7 cellular contexts compared by ENCODE assay signal in the genomic region with DNA sequence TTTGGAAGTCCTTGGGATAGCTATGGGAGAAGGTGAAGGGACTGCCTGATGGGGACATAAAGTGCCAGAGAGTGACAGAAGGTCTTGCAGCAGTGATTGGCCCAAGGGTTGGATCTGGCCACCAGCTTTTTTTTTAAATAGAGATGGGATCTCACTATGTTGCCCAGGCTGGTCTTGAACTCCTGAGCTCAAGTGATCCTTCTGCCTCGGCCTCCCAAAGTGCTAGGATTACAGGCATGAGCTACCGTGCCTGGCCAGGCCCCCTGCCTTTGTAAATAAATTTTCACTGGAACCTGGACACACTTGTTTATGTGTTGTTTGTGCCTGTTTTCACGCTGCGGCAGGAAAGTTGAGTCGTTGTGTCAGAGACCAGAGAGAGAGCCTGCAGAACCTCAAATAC. TPM values are rescaled to one million over a fixed set of nuclear protein-coding genes. Genes with fewer than 3 reads are reported as not detected.
DNase-seq lines count a peak whose midpoint lies in the region; TF ChIP-seq lines count a peak whose summit lies in the region.
"Not testable (repeated sequence)": the region's sequence is repeated elsewhere in the genome, so short reads cannot be mapped to it uniquely, and the experiment has no call there.

No MANE protein-coding gene starts in this region.

- not testable (repeated sequence) for TF ChIP-seq CTCF in chondrocyte (IDR thresholded peaks at IDR 0.05); mesothelial cell of epicardium (IDR thresholded peaks at IDR 0.05; ENCODE audit: unreplicated experiment); nephron progenitor cell (IDR thresholded peaks at IDR 0.05); type B pancreatic cell (conservative IDR thresholded peaks at IDR 0.05)

- H3K27ac ChIP-seq in CD8-positive, alpha-beta memory T cell (ENCODE audit: low read depth, low read length) = not testable (repeated sequence)

- H3K27ac Mint-ChIP-seq in CD8-positive, alpha-beta memory T cell = peak overlapping the region in 6 of 8 donors; percentile 16 to 95 (median 44)
- not testable (repeated sequence) for H3K27ac Mint-ChIP-seq in T-helper 2 cell treated with Interferon-gamma antibody and Interleukin-4, amounts not matched to agents 5 μg/mL and 100 μg/mL, for 36 hours; mesothelial cell of epicardium; nephron progenitor cell; type B pancreatic cell
- peak overlapping the region; percentile 10 for H3K27ac Mint-ChIP-seq in activated naive CD4-positive, alpha-beta T cell treated with anti-CD3 and anti-CD28 coated beads for 36 hours
- H3K27ac Mint-ChIP-seq in chondrocyte (ENCODE audit: unreplicated experiment) = peak overlapping the region; percentile 36

- not testable (repeated sequence) for H3K9me3 ChIP-seq in CD8-positive, alpha-beta memory T cell (ENCODE audit: low read length)

- H3K27me3 ChIP-seq in CD8-positive, alpha-beta memory T cell (ENCODE audit: insufficient read depth, low read length, poor library complexity, severe bottlenecking) = not testable (repeated sequence)

- POLR2A ChIA-PET in CD8-positive, alpha-beta memory T cell (lab: Charles Lee) = interaction anchor here (1.2 to 3.2 kb wide), 3 partner anchors 8 to 96 kb away, joined by 3 to 19 read pairs (median 3); a partner anchor contains a TSS

- peak overlapping the region in 6 of 7 donors; percentile 39 to 96 (median 61) for H3K4me3 Mint-ChIP-seq in CD8-positive, alpha-beta memory T cell
- peak overlapping the region; percentile 30 for H3K4me3 Mint-ChIP-seq in T-helper 2 cell treated with Interferon-gamma antibody and Interleukin-4, amounts not matched to agents 5 μg/mL and 100 μg/mL, for 36 hours
- H3K4me3 Mint-ChIP-seq in activated naive CD4-positive, alpha-beta T cell treated with anti-CD3 and anti-CD28 coated beads for 36 hours; chondrocyte (ENCODE audit: unreplicated experiment): not testable (repeated sequence)
- peak overlapping the region; percentile 13 for H3K4me3 Mint-ChIP-seq in mesothelial cell of epicardium
- H3K4me3 Mint-ChIP-seq in nephron progenitor cell = peak overlapping the region; percentile 19
- peak overlapping the region; percentile 70 for H3K4me3 Mint-ChIP-seq in type B pancreatic cell

- not testable (repeated sequence) for H3K9me3 Mint-ChIP-seq in CD8-positive, alpha-beta memory T cell; T-helper 2 cell treated with Interferon-gamma antibody and Interleukin-4, amounts not matched to agents 5 μg/mL and 100 μg/mL, for 36 hours; activated naive CD4-positive, alpha-beta T cell treated with anti-CD3 and anti-CD28 coated beads for 36 hours; chondrocyte (ENCODE audit: low read depth); mesothelial cell of epicardium; nephron progenitor cell; type B pancreatic cell

- not testable (repeated sequence) for H3K4me3 ChIP-seq in CD8-positive, alpha-beta memory T cell (ENCODE audit: low read length)

- H3K4me1 ChIP-seq in CD8-positive, alpha-beta memory T cell (ENCODE audit: insufficient read depth, low read length) = peaks cover 20% of the 10 kb centered on the region

- DNase-seq in CD8-positive, alpha-beta memory T cell; T-helper 2 cell treated with Interferon-gamma antibody and Interleukin-4, amounts not matched to agents 5 μg/mL and 100 μg/mL, for 36 hours (ENCODE audit: low spot score); activated naive CD4-positive, alpha-beta T cell treated with anti-CD3 and anti-CD28 coated beads for 36 hours; mesothelial cell of epicardium (ENCODE audit: low spot score in 2 of 2, unreplicated experiment in 2 of 2); nephron progenitor cell; type B pancreatic cell (ENCODE audit: extremely low spot score, unreplicated experiment): not testable (repeated sequence)
- peak; percentile 24 for DNase-seq in chondrocyte (ENCODE audit: low spot score)

- not testable (repeated sequence) for H3K27me3 Mint-ChIP-seq in CD8-positive, alpha-beta memory T cell; T-helper 2 cell treated with Interferon-gamma antibody and Interleukin-4, amounts not matched to agents 5 μg/mL and 100 μg/mL, for 36 hours (ENCODE audit: low read depth); activated naive CD4-positive, alpha-beta T cell treated with anti-CD3 and anti-CD28 coated beads for 36 hours (ENCODE audit: low read depth); chondrocyte (ENCODE audit: low read depth); mesothelial cell of epicardium (ENCODE audit: low read depth); nephron progenitor cell (ENCODE audit: low read depth, poor library complexity); type B pancreatic cell

- H3K36me3 ChIP-seq in CD8-positive, alpha-beta memory T cell (ENCODE audit: insufficient read depth, low read length) = peaks cover 46% of the 10 kb centered on the region

- H3K4me1 Mint-ChIP-seq in CD8-positive, alpha-beta memory T cell = peaks cover 24 to 32% (median 25%) of the 10 kb centered on the region in 3 donors
- peaks cover 28% of the 10 kb centered on the region for H3K4me1 Mint-ChIP-seq in T-helper 2 cell treated with Interferon-gamma antibody and Interleukin-4, amounts not matched to agents 5 μg/mL and 100 μg/mL, for 36 hours (ENCODE audit: low read depth)
- H3K4me1 Mint-ChIP-seq in activated naive CD4-positive, alpha-beta T cell treated with anti-CD3 and anti-CD28 coated beads for 36 hours (ENCODE audit: low read depth) = peaks cover 30% of the 10 kb centered on the region
- H3K4me1 Mint-ChIP-seq in chondrocyte (ENCODE audit: low read depth) (peaks cover 29% of the 10 kb centered on the region), mesothelial cell of epicardium (peaks cover 20% of the 10 kb centered on the region), nephron progenitor cell (peaks cover 36% of the 10 kb centered on the region), type B pancreatic cell (ENCODE audit: unreplicated experiment) (peaks cover 18% of the 10 kb centered on the region)

- intact Hi-C loops in activated naive CD4-positive, alpha-beta T cell treated with anti-CD3 and anti-CD28 coated beads for 36 hours (cut with micrococcal nuclease) = not testable (repeated sequence)

- peaks cover 5 to 75% (median 12%) of the 10 kb centered on the region in 3 donors for H3K36me3 Mint-ChIP-seq in CD8-positive, alpha-beta memory T cell
- H3K36me3 Mint-ChIP-seq in T-helper 2 cell treated with Interferon-gamma antibody and Interleukin-4, amounts not matched to agents 5 μg/mL and 100 μg/mL, for 36 hours (ENCODE audit: low read depth) = peaks cover 71% of the 10 kb centered on the region
- peaks cover 53% of the 10 kb centered on the region for H3K36me3 Mint-ChIP-seq in activated naive CD4-positive, alpha-beta T cell treated with anti-CD3 and anti-CD28 coated beads for 36 hours (ENCODE audit: low read depth)
- H3K36me3 Mint-ChIP-seq in chondrocyte (ENCODE audit: low read depth) (peaks cover 38% of the 10 kb centered on the region), mesothelial cell of epicardium (peaks cover 39% of the 10 kb centered on the region), nephron progenitor cell (ENCODE audit: low read depth) (peaks cover 66% of the 10 kb centered on the region), type B pancreatic cell (peaks cover 52% of the 10 kb centered on the region)

- CTCF ChIA-PET in CD8-positive, alpha-beta memory T cell (lab: Charles Lee) = interaction anchor here (0.8 to 11.0 kb wide), 6 partner anchors 7 to 94 kb away, joined by 4 to 135 read pairs (median 8); a partner anchor contains a TSS
- CTCF ChIA-PET in activated naive CD4-positive, alpha-beta T cell treated with anti-CD3 and anti-CD28 coated beads for 36 hours (lab: Charles Lee) = interaction anchor here (0.7 to 3.4 kb wide), 3 partner anchors 13 to 112 kb away, joined by 3 to 18 read pairs (median 3); a partner anchor contains a TSS

RNA-seq across cellular contexts. Expression of a gene that starts 2.0 kb away (rescaled TPM):
- total RNA-seq in CD8-positive, alpha-beta memory T cell = 1,000 to 10,000 TPM; 1,331 to 1,374 TPM
- 613 TPM for polyA plus RNA-seq in CD8-positive, alpha-beta memory T cell
- total RNA-seq in activated naive CD4-positive, alpha-beta T cell treated with anti-CD3 and anti-CD28 coated beads for 36 hours = 1,000 to 10,000 TPM; 1,222 to 1,282 TPM
- total RNA-seq in chondrocyte (430 to 562 TPM (median 551 TPM) in 3 replicates), mesothelial cell of epicardium (473 to 488 TPM (median 484 TPM) in 3 replicates), type B pancreatic cell (ENCODE audit: low replicate concordance) (565 and 954 TPM in 2 replicates)

RNA-seq across cellular contexts. Expression of a gene that starts 7.8 kb away (rescaled TPM):
- total RNA-seq in CD8-positive, alpha-beta memory T cell = 1 to 10 TPM; 7.7 to 8.1 TPM
- 11.4 TPM for polyA plus RNA-seq in CD8-positive, alpha-beta memory T cell
- total RNA-seq in activated naive CD4-positive, alpha-beta T cell treated with anti-CD3 and anti-CD28 coated beads for 36 hours = 1 to 10 TPM; 2.6 to 2.8 TPM
- total RNA-seq in chondrocyte (7.6 to 11.8 TPM (median 7.9 TPM) in 3 replicates), mesothelial cell of epicardium (2.4 to 4.1 TPM (median 2.9 TPM) in 3 replicates), type B pancreatic cell (ENCODE audit: low replicate concordance) (6.5 and 13.9 TPM in 2 replicates)

RNA-seq across cellular contexts. Expression of a gene that starts 13.4 kb away (rescaled TPM):
- 100 to 1,000 TPM; 154 TPM for total RNA-seq in CD8-positive, alpha-beta memory T cell
- 49.7 TPM for polyA plus RNA-seq in CD8-positive, alpha-beta memory T cell
- 100 to 1,000 TPM; 115 to 123 TPM for total RNA-seq in activated naive CD4-positive, alpha-beta T cell treated with anti-CD3 and anti-CD28 coated beads for 36 hours
- total RNA-seq in chondrocyte (103 to 147 TPM (median 106 TPM) in 3 replicates), mesothelial cell of epicardium (119 to 126 TPM (median 122 TPM) in 3 replicates), type B pancreatic cell (ENCODE audit: low replicate concordance) (121 and 198 TPM in 2 replicates)

RNA-seq across cellular contexts. Expression of a gene that starts 14.2 kb away (rescaled TPM):
- total RNA-seq in CD8-positive, alpha-beta memory T cell = 10 to 100 TPM; 35.9 to 37.6 TPM
- polyA plus RNA-seq in CD8-positive, alpha-beta memory T cell = 0.68 TPM
- total RNA-seq in activated naive CD4-positive, alpha-beta T cell treated with anti-CD3 and anti-CD28 coated beads for 36 hours = 100 to 1,000 TPM; 106 to 108 TPM
- total RNA-seq in chondrocyte (4.1 to 7.5 TPM (median 5.6 TPM) in 3 replicates), mesothelial cell of epicardium (11.9 to 18.6 TPM (median 14.3 TPM) in 3 replicates), type B pancreatic cell (ENCODE audit: low replicate concordance) (31.7 and 33.5 TPM in 2 replicates)

RNA-seq across cellular contexts. Expression of a gene that starts 24.6 kb away (rescaled TPM):
- under 1 TPM; 0.48 to 0.78 TPM for total RNA-seq in CD8-positive, alpha-beta memory T cell
- polyA plus RNA-seq in CD8-positive, alpha-beta memory T cell = not detected
- under 1 TPM; 0.48 to 0.54 TPM for total RNA-seq in activated naive CD4-positive, alpha-beta T cell treated with anti-CD3 and anti-CD28 coated beads for 36 hours
- total RNA-seq in chondrocyte (10.2 to 11.5 TPM (median 10.9 TPM) in 3 replicates), mesothelial cell of epicardium (22.9 to 24.3 TPM (median 23.0 TPM) in 3 replicates), type B pancreatic cell (ENCODE audit: low replicate concordance) (6.3 and 25.2 TPM in 2 replicates)
